1 cellular context compared by ENCODE assay signal in the genomic region with DNA sequence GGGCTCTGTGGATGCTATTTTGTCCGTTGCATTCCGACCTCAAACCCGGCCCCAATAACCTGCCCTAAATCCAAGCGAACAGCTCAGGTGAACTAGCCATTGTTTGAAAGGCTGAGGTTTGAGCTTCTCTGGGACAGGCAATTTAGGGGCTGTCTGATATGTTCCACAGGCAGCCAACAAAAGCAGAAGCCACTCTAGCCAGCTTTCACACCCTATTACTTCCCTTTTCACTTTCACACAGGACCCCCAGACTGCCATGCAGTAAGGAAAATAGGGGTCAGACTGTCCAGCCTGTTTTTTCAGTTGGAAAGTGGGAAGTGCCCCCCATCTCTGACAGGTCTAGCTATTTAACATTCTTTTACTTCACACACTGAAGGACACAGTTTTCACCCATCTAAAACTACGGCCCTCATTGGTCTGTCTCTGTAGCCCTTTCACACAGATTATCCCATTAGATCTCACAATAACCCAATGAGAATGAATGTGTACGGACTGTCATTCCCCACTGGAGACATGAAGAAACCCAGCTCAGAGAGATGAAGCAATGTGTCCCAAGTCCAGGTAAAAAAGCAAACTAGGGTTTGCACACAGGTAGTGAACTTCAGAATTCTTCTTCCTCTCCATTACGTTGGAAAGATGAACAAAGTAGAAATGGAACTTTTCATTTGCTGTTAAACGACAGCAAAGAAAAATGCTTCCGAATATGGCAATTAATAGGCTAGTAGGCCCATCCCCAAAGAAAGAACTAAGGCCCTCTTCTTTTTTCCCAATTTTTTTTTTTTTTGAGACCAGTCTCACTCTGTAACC.
A peak's percentile ranks its signal among the peaks of the same experiment; 100 is the strongest.
TF ChIP-seq lines count a peak whose summit lies in the region.

No MANE protein-coding gene starts in this region.

TF ChIP-seq in GM12878, 131 proteins besides CTCF, POLR2A, EP300 and RAD21:
- TF ChIP-seq, protein P1, sequence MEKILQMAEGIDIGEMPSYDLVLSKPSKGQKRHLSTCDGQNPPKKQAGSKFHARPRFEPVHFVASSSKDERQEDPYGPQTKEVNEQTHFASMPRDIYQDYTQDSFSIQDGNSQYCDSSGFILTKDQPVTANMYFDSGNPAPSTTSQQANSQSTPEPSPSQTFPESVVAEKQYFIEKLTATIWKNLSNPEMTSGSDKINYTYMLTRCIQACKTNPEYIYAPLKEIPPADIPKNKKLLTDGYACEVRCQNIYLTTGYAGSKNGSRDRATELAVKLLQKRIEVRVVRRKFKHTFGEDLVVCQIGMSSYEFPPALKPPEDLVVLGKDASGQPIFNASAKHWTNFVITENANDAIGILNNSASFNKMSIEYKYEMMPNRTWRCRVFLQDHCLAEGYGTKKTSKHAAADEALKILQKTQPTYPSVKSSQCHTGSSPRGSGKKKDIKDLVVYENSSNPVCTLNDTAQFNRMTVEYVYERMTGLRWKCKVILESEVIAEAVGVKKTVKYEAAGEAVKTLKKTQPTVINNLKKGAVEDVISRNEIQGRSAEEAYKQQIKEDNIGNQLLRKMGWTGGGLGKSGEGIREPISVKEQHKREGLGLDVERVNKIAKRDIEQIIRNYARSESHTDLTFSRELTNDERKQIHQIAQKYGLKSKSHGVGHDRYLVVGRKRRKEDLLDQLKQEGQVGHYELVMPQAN (conservative IDR thresholded peaks at IDR 0.05): 0 out of 2 replicates have a peak, but pooled peaks have one; percentile 20
- TF ChIP-seq POLR2AphosphoS5 (IDR thresholded peaks at IDR 0.05; ENCODE audit: low read length): peak; percentile 62; the same call in 1 of the 2 replicates
- TF ChIP-seq YY1 (IDR thresholded peaks at IDR 0.05; ENCODE audit: low read depth, low read length): no peak
- TF ChIP-seq, protein P2, sequence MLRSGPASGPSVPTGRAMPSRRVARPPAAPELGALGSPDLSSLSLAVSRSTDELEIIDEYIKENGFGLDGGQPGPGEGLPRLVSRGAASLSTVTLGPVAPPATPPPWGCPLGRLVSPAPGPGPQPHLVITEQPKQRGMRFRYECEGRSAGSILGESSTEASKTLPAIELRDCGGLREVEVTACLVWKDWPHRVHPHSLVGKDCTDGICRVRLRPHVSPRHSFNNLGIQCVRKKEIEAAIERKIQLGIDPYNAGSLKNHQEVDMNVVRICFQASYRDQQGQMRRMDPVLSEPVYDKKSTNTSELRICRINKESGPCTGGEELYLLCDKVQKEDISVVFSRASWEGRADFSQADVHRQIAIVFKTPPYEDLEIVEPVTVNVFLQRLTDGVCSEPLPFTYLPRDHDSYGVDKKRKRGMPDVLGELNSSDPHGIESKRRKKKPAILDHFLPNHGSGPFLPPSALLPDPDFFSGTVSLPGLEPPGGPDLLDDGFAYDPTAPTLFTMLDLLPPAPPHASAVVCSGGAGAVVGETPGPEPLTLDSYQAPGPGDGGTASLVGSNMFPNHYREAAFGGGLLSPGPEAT (IDR thresholded peaks at IDR 0.05; ENCODE audit: low read depth): peak; percentile 60; the same call in 1 of the 2 replicates
- peak; percentile 27 for TF ChIP-seq MEF2B (IDR thresholded peaks at IDR 0.05; ENCODE audit: partially characterized antibody, poor library complexity, severe bottlenecking)
- TF ChIP-seq SREBF2 (IDR thresholded peaks at IDR 0.05; ENCODE audit: low read length): no peak
- peak; percentile 82 for TF ChIP-seq DPF2 (IDR thresholded peaks at IDR 0.05)
- TF ChIP-seq PAX8 (IDR thresholded peaks at IDR 0.05): no peak
- peak; percentile 78 for TF ChIP-seq SPI1 (IDR thresholded peaks at IDR 0.05; ENCODE audit: borderline replicate concordance, insufficient read depth, low read depth, low read length)
- peak; percentile 81 to 85; a peak in 3 of 4 replicates for TF ChIP-seq IKZF2 (IDR thresholded peaks at IDR 0.05)
- TF ChIP-seq ZNF24 (IDR thresholded peaks at IDR 0.05): no peak
- TF ChIP-seq IKZF1 (conservative IDR thresholded peaks at IDR 0.05): peak; percentile 88
- peak; percentile 78; the same call in 1 of the 2 replicates for TF ChIP-seq GATAD2B (conservative IDR thresholded peaks at IDR 0.05; ENCODE audit: low read depth)
- peak; percentile 60; the same call in 1 of the 2 replicates for TF ChIP-seq MTA2 (IDR thresholded peaks at IDR 0.05; ENCODE audit: low read depth)
